Comparison of ENCODE assay signal across 6 cellular contexts in the genomic region with DNA sequence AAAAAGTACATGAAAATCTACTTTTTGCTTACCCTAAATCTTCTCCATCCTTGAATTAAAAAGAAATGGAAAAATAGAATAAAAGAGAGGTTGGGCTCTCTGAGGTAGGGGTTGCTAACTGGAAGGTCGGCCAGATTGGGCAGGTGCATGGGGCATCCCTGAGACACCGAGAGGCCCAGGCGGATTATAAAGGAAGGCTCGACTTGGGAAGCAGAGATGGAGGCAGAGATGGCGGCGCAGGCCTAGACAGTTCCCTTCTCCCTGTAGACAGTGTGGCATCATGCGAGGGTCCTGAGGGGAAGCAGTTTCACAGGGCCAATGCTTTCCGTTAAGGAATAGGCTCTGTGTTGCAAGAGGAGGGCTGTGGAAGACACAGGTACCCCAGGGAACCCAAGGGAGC. TPM values are rescaled to one million over a fixed set of nuclear protein-coding genes. Genes with fewer than 3 reads are reported as not detected.
"Had no signal": no experiment of that assay in that cellular context is flagged by ENCODE, and none has a peak within 500 bp of the region (broad histone marks: within the 10 kb centered on the region; RNA-seq: fewer than 3 reads in every experiment).

No MANE protein-coding gene starts in this region.

- H3K4me3 Mint-ChIP-seq: GM23338, H9 had no signal

- H3K9me3 Mint-ChIP-seq: GM23338, H9 had no signal

- H3K4me1 Mint-ChIP-seq: GM23338 had no signal

- H3K27ac Mint-ChIP-seq: GM23338 had no signal

- ATAC-seq: GM23338 had no signal

- DNase-seq: H9, HCEC 1CT, IMR-90 had no signal

- H3K4me3 ChIP-seq: GM23338 had no signal

RNA-seq across cellular contexts. Expression of a gene that starts 3.7 kb away (rescaled TPM):
- total RNA-seq: GM23338, H1, H9, HT-29, IMR-90 had no signal
- polyA plus RNA-seq: GM23338, H1, IMR-90 had no signal

RNA-seq across cellular contexts. Expression of a gene that starts 23.9 kb away (rescaled TPM):
- total RNA-seq: GM23338, H1, H9, HT-29, IMR-90 had no signal
- polyA plus RNA-seq: GM23338, H1, IMR-90 had no signal

RNA-seq across cellular contexts. Expression of a gene that starts 24.4 kb away (rescaled TPM):
- total RNA-seq: GM23338, H1, H9, HT-29, IMR-90 had no signal
- polyA plus RNA-seq: GM23338, H1, IMR-90 had no signal

RNA-seq across cellular contexts. Expression of a gene that starts 41.0 kb away (rescaled TPM):
- total RNA-seq: GM23338, H1, H9, HT-29, IMR-90 had no signal
- polyA plus RNA-seq: GM23338, H1, IMR-90 had no signal

RNA-seq across cellular contexts. Expression of a gene that starts 57.1 kb away (rescaled TPM):
- total RNA-seq: GM23338, H1, H9, HT-29, IMR-90 had no signal
- polyA plus RNA-seq: GM23338, IMR-90 had no signal
